ENCODE assay signal across 8 cellular contexts in the genomic region with DNA sequence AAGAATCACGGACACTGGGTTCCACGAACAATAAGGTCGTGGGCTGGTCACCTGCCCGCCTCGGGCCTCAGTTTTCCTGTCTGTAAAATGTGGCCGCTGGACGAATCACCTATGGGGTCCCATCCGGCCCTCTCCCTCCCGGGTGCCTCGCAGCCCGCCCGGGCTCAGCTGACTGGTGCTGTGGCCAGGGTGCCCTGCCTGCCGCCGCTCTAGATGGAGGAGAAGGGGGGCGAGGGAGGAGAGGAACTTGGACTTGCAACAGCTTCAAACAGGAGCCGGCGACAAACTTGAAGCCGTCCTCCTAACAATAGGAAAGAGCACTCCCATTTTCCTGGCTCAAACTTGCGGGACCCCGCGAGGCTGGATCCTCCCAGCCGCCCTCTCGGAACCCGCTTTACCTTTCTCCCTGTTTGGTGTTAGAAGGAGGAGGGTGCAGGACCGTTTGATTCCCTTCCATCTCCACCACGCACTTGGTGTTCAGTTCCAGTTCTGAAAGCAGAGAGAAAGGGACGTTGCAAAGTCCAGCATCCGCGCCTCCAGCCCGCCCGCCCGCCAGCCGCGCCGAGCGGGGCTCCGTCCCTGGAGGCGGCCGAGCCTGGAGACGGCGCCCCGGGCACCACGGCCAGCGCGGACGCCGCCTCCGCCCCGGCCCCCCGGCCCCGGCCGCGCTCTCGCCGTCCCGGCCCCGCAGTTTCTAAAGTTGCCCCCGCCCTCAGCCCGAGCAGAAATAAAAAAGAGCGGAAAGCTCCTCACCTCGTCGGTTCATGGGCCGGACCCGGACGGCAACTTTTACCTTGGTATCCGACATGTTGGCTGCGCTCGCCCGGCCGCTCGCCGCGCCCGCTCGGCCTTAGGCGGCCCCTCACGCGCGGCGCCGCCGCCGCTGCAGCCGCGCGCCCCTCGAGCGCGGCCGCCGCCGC. TPM values are rescaled to one million over a fixed set of nuclear protein-coding genes. Genes with fewer than 3 reads are reported as not detected.
DNase-seq lines count a peak whose midpoint lies in the region; ATAC-seq and TF ChIP-seq lines count a peak whose summit lies in the region.

No MANE protein-coding gene starts in this region.

- H3K4me2 ChIP-seq in mesendoderm (ENCODE audit: low read length): peak overlapping the region; percentile 72

- no CpG with 5 or more reads among the region's 92 CpGs for WGBS in mesendoderm (ENCODE audit: extremely low coverage, insufficient coverage, low lambda C conversion rate)
- 1 to 2% methylated on average over 34 to 37 of the region's 92 CpGs for WGBS in thyroid gland, 2 donors

- H3K9me3 ChIP-seq in T-helper 17 cell (ENCODE audit: control insufficient read depth, low read length, poor library complexity, severe bottlenecking): no peaks in the 10 kb centered on the region
- no peaks in the 10 kb centered on the region for H3K9me3 ChIP-seq in thyroid gland

- peak; percentile 70 for DNase-seq in Daoy (ENCODE audit: low read depth)
- no peak for DNase-seq in T-helper 17 cell
- peak; percentile 51 for DNase-seq in epidermal melanocyte (ENCODE audit: insufficient read length, low spot score)
- DNase-seq in mesendoderm: peak; percentile 83
- DNase-seq in thyroid gland: peak; percentile 75 to 78
- DNase-seq in stimulated activated CD4-positive, alpha-beta T cell treated with anti-CD3 and anti-CD28 coated beads, Interleukin-1b, Interleukin-23, amount 100 ng/mL, for 48 hours: no peak

- no peak for TF ChIP-seq CTCF in thyroid gland (IDR thresholded peaks at IDR 0.05)

- peak; percentile 8 for ATAC-seq in GM19468 (IDR thresholded peaks at IDR 0.05; ENCODE audit: extremely low read depth, unreplicated experiment)
- peak; percentile 24 for ATAC-seq in HG03571 (IDR thresholded peaks at IDR 0.05; ENCODE audit: unreplicated experiment)
- peak; percentile 16 for ATAC-seq in T-helper 17 cell

- peak overlapping the region; percentile 94 for H3K56ac ChIP-seq in mesendoderm (ENCODE audit: low read length)

- H3K9ac ChIP-seq in mesendoderm (ENCODE audit: low read length): peak overlapping the region; percentile 89

- H3K79me2 ChIP-seq in mesendoderm (ENCODE audit: control insufficient read depth, insufficient read depth, low read length): peaks cover 8% of the 10 kb centered on the region

- H3K4me3 Mint-ChIP-seq in T-helper 17 cell: peak overlapping the region; percentile 63

- H3K4me1 ChIP-seq in mesendoderm (ENCODE audit: control insufficient read depth, low read depth, low read length): no peaks in the 10 kb centered on the region
- peaks cover 25 to 27% of the 10 kb centered on the region in 2 donors for H3K4me1 ChIP-seq in thyroid gland

- H2BK15ac ChIP-seq in mesendoderm (replicated peaks; ENCODE audit: low read depth): no peak overlapping the region

- peak overlapping the region; percentile 99 for H3K18ac ChIP-seq in mesendoderm (ENCODE audit: low read length)

- H3K27ac ChIP-seq in mesendoderm (ENCODE audit: low read depth, low read length) (peak overlapping the region; percentile 82), thyroid gland (peak overlapping the region; percentile 73 to 89 (median 89))

- H2AK5ac ChIP-seq in mesendoderm (ENCODE audit: low read length): no peak overlapping the region

- peaks cover 3% of the 10 kb centered on the region for H3K36me3 Mint-ChIP-seq in T-helper 17 cell (ENCODE audit: low read depth)

- no peak overlapping the region for H2BK5ac ChIP-seq in mesendoderm (ENCODE audit: low read length)

- no peak overlapping the region for H3K23ac ChIP-seq in mesendoderm (ENCODE audit: low read length)

- peak overlapping the region; percentile 67 for H2BK120ac ChIP-seq in mesendoderm (ENCODE audit: low read depth, low read length)

- peak overlapping the region; percentile 98 for H4K8ac ChIP-seq in mesendoderm (ENCODE audit: low read depth, low read length)

- H3K4me1 Mint-ChIP-seq in T-helper 17 cell: peaks cover 19% of the 10 kb centered on the region

- H3K36me3 ChIP-seq in mesendoderm (ENCODE audit: control insufficient read depth, insufficient read depth, low read length): no peaks in the 10 kb centered on the region
- H3K36me3 ChIP-seq in thyroid gland: no peaks in the 10 kb centered on the region

- H3K27me3 ChIP-seq in mesendoderm (ENCODE audit: insufficient read depth, low read length, poor library complexity) (no peaks in the 10 kb centered on the region), thyroid gland (no peaks in the 10 kb centered on the region)

- H3K27ac Mint-ChIP-seq in T-helper 17 cell: no peak overlapping the region

- intact Hi-C loops in thyroid gland (cut with DNase I): no loop called here

- TF ChIP-seq POLR2A in thyroid gland (IDR thresholded peaks at IDR 0.05): peak in 1 of 2 donors; percentile 46

- H3K27me3 Mint-ChIP-seq in T-helper 17 cell: peaks cover 68% of the 10 kb centered on the region

- no peak overlapping the region for H4K5ac ChIP-seq in mesendoderm (ENCODE audit: low read length)

- H3K4me3 ChIP-seq in mesendoderm (ENCODE audit: low read length) (peak overlapping the region; percentile 91), thyroid gland (replicated peaks in 1 of 3) (peak overlapping the region in 2 of 3 donors; percentile 7 to 54)

- peak overlapping the region; percentile 83 for H3K4ac ChIP-seq in mesendoderm (ENCODE audit: low read depth, low read length)

- H3K79me1 ChIP-seq in mesendoderm (ENCODE audit: low read length): peaks cover 1% of the 10 kb centered on the region

RNA-seq across cellular contexts. Expression of gene KIF13A, which starts 0.5 kb away (rescaled TPM):
- 18.1 and 23.0 TPM in 2 replicates for total RNA-seq in Daoy (2014; rRNA removed; shearing (Covaris generic))
- total RNA-seq in T-helper 17 cell (1 to 10 TPM in 1 of 2 donors, under 1 TPM in 1; 0.68 to 1.4 TPM), thyroid gland (10 to 100 TPM; 40.7 to 79.8 (median 66.4) TPM)
- polyA plus RNA-seq in mesendoderm (2013, experiment 1 of 2): 16.8 TPM
- polyA plus RNA-seq in mesendoderm (2013, experiment 2 of 2): 16.8 TPM

Comparison
In these comparisons a context has a peak if more than half of its experiments do, and no peak if none do; other contexts are left out.
1. DNase-seq: peak in Daoy (single experiment), epidermal melanocyte (single experiment), mesendoderm (single experiment) and thyroid gland (2 of 2); none in T-helper 17 cell (0 of 3) and stimulated activated CD4-positive, alpha-beta T cell treated with anti-CD3 and anti-CD28 coated beads, Interleukin-1b, Interleukin-23, amount 100 ng/mL, for 48 hours (single experiment).
2. Peak in every context shown above with its lines, with median percentiles within 50 percentile points of each other: ATAC-seq.